ENCODE assay signal across 8 cellular contexts in the genomic region with DNA sequence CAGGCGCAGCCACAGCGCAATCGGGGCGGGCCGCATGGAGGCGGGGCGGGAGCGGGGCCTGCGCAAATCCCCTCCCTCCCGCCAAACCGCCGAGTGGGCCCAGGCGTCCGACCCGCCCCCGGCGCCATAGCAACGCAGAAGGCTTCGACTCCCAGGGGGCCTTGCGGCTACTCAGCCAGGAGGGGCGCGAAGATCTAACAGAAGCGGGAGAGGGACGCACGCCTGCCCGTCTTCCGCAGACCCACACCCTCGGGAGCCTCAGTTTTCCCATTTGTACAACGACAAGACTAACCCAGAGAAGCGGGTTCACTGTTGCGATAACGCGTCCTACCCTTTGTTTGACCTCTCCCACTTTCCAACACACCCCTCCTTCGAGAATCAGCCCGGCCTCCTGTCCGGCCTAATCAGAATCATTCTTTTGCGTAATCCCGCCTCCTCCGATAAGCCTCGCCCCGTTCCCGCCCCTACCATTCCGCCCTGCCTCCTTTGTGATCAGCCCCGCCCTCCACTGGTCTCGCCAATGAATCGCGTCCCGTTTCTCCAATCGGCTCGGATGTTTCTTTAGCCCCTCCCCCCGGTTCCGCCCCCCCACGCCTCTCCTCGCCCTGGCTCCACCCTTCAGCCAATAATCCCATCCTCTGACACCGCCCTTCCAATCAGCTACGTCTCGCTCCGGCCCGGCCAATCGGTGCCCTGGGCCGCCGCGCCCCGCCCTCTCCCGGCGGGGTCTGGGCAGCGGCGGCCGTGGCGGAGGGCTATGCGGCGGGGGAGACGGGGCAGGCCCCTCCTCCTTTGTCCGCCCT. TPM values are rescaled to one million over a fixed set of nuclear protein-coding genes. Genes with fewer than 3 reads are reported as not detected.
DNase-seq lines count a peak whose midpoint lies in the region; ATAC-seq and TF ChIP-seq lines count a peak whose summit lies in the region.

A gene (minus strand): TSS at position 40 of the 803 bp plus-strand sequence. CDS start 4 bp downstream, at position 36.

- DNase-seq in BE2C (peak; percentile 98), NCI-H748 (lab: John Stamatoyannopoulos, UW; ENCODE audit: unreplicated experiment) (peak; percentile 94), dermis blood vessel endothelial cell (peak; percentile 99), left lung (peak; percentile 96 to 99)
- peak; percentile 97 to 98 for DNase-seq in activated CD4-positive, alpha-beta T cell treated with anti-CD3 and anti-CD28 coated beads, Interleukin-2, amount 50 U/mL, for 4 hours
- DNase-seq in stimulated activated CD4-positive, alpha-beta T cell treated with anti-CD3 and anti-CD28 coated beads, Interleukin-2, amount 100 ng/mL, for 4 hours (ENCODE audit: low read depth): peak; percentile 98

- H3K27me3 ChIP-seq in BE2C (no peaks in the 10 kb centered on the region), left lung (peaks cover 0 to 41% of the 10 kb centered on the region in 2 donors)

- H3K27ac ChIP-seq in left lung: peak within 1 kb of the TSS; percentile 36 to 71

- peak; percentile 85 for ATAC-seq in GM19372 (IDR thresholded peaks at IDR 0.05; ENCODE audit: low read depth, unreplicated experiment)
- peak; percentile 87 for ATAC-seq in HG03521 (IDR thresholded peaks at IDR 0.05; ENCODE audit: unreplicated experiment)
- peak; percentile 91 for ATAC-seq in left lung

- TF ChIP-seq CTCF in BE2C (IDR thresholded peaks at IDR 0.05; ENCODE audit: low read depth, low read length): no peak
- peak in 1 of 2 donors; percentile 15 for TF ChIP-seq CTCF in left lung (IDR thresholded peaks at IDR 0.05)

- no peaks in the 10 kb centered on the region for H3K9me3 ChIP-seq in BE2C
- no peaks in the 10 kb centered on the region for H3K9me3 ChIP-seq in left lung

- H3K4me1 ChIP-seq in BE2C: peaks cover 4% of the 10 kb centered on the region; the same call in 1 of the 2 replicates
- H3K4me1 ChIP-seq in left lung: peaks cover 5 to 18% of the 10 kb centered on the region in 2 donors

- peak within 1 kb of the TSS; percentile 53 for H3K4me3 ChIP-seq in BE2C (ENCODE audit: low read depth, low read length)
- peak within 1 kb of the TSS; percentile 43 to 53 for H3K4me3 ChIP-seq in left lung

- H3K36me3 ChIP-seq in BE2C: no peaks in the 10 kb centered on the region
- H3K36me3 ChIP-seq in left lung: no peaks in the 10 kb centered on the region

- intact Hi-C loops in left lung (cut with DNase I): no loop called here

RNA-seq across cellular contexts. Expression of the gene that starts here (rescaled TPM):
- polyA plus RNA-seq in BE2C (2012; ENCODE audit: insufficient read depth, insufficient read length, low read depth): 3.1 TPM
- total RNA-seq in dermis blood vessel endothelial cell: 0.68 and 1.1 TPM in 2 replicates
- 1 to 10 TPM; 1.9 to 3.2 TPM for total RNA-seq in left lung

Comparison
In these comparisons a context has a peak if more than half of its experiments do, and no peak if none do; other contexts are left out.
1. Peak in every context shown above with its lines: DNase-seq, ATAC-seq, H3K4me3 ChIP-seq and H3K27ac ChIP-seq.